Comparison of ENCODE assay signal across 21 cellular contexts in genomic region chr1:173249349-173249748, GRCh38. TPM values are rescaled to one million over a fixed set of nuclear protein-coding genes. Genes with fewer than 3 reads are reported as not detected.
DNase-seq lines count a peak whose midpoint lies in the region; ATAC-seq and TF ChIP-seq lines count a peak whose summit lies in the region.
"Had no signal": no experiment of that assay in that cellular context is flagged by ENCODE, and none has a peak within 500 bp of the region (broad histone marks: within the 10 kb centered on the region; RNA-seq: fewer than 3 reads in every experiment).

No MANE protein-coding gene starts in this region.

- no peaks in the 10 kb centered on the region for H3K27me3 ChIP-seq in upper lobe of left lung

- DNase-seq in Right ventricle myocardium superior (no peak), cardiac septum (ENCODE audit: low spot score) (no peak), choroid plexus epithelial cell (ENCODE audit: low read depth) (peak; percentile 32), left ventricle myocardium superior (peak; percentile 25), upper lobe of left lung (peak in 1 of 2 donors; percentile 25), retina (no peak)
- DNase-seq in stimulated activated CD4-positive, alpha-beta T cell treated with anti-CD3 and anti-CD28 coated beads, Interleukin-4, amount 100 ng/mL, for 4 hours = no peak
- DNase-seq: activated CD4-positive, alpha-beta memory T cell treated with anti-CD3 and anti-CD28 coated beads, Interleukin-2, amount 10 ng/mL, durations not matched to agents 7 days and 5 days; activated T-cell treated with anti-CD3 and anti-CD28 coated beads, Interleukin-2, amount 50 U/mL, for 48 hours; caudate nucleus; H9; NCI-H2171 treated with DMSO at 0.1 percent for 48 hours; NCI-H82; stimulated activated naive CD8-positive, alpha-beta T cell treated with anti-CD3 and anti-CD28 coated beads, Interleukin-15, amount 100 ng/mL, for 72 hours; T-cell; WERI-Rb-1 had no signal

- no peaks in the 10 kb centered on the region for H3K4me1 ChIP-seq in upper lobe of left lung

- TF ChIP-seq CTCF in choroid plexus epithelial cell (conservative IDR thresholded peaks at IDR 0.05; ENCODE audit: low read depth, low read length) (no peak), upper lobe of left lung (IDR thresholded peaks at IDR 0.05) (no peak)

- no peak for TF ChIP-seq EP300 in upper lobe of left lung (IDR thresholded peaks at IDR 0.05)

- H3K4me3 ChIP-seq in choroid plexus epithelial cell (ENCODE audit: low read depth, low read length) = no peak overlapping the region
- no peak overlapping the region for H3K4me3 ChIP-seq in upper lobe of left lung
- H3K4me3 ChIP-seq: lung had no signal

- no peak overlapping the region for H3K27ac ChIP-seq in upper lobe of left lung
- H3K27ac ChIP-seq: C4-2B, KMS-11, RWPE1, WERI-Rb-1 had no signal

- no peak for TF ChIP-seq POLR2A in upper lobe of left lung (IDR thresholded peaks at IDR 0.05)

- intact Hi-C loops in Right ventricle myocardium superior (cut with DNase I) (no loop called here), cardiac septum (cut with DNase I) (no loop called here), left ventricle myocardium superior (cut with micrococcal nuclease) (no loop called here)

- no peaks in the 10 kb centered on the region for H3K36me3 ChIP-seq in upper lobe of left lung
- H3K36me3 ChIP-seq: WERI-Rb-1 had no signal

- no peaks in the 10 kb centered on the region for H3K9me3 ChIP-seq in upper lobe of left lung

- ATAC-seq in Right ventricle myocardium superior (ENCODE audit: poor library complexity) (peak; percentile 57), left ventricle myocardium superior (peak; percentile 77), upper lobe of left lung (ENCODE audit: low FRiP score in 2 of 2) (peak; percentile 37 to 96), HG02623 (IDR thresholded peaks at IDR 0.05; ENCODE audit: unreplicated experiment) (no peak)
- ATAC-seq: stimulated activated naive CD8-positive, alpha-beta T cell treated with anti-CD3 and anti-CD28 coated beads, Interleukin-15, amount 100 ng/mL, for 72 hours; T-cell had no signal

RNA-seq across cellular contexts. Expression of gene TNFSF4, which starts 42.2 kb away (rescaled TPM):
- total RNA-seq in Right ventricle myocardium superior (0.73 TPM), cardiac septum (0.22 TPM), left ventricle myocardium superior (0.40 TPM), upper lobe of left lung (1 to 10 TPM in 3 of 6 donors, under 1 TPM in 3; 0.46 to 1.5 (median 0.90) TPM)

Comparison
In these comparisons a context has a peak if more than half of its experiments do, and no peak if none do; other contexts are left out.
1. DNase-seq: peak in choroid plexus epithelial cell (single experiment) and left ventricle myocardium superior (single experiment); none in Right ventricle myocardium superior (single experiment), cardiac septum (single experiment), retina (single experiment) and stimulated activated CD4-positive, alpha-beta T cell treated with anti-CD3 and anti-CD28 coated beads, Interleukin-4, amount 100 ng/mL, for 4 hours (0 of 2).